In the genomic region with DNA sequence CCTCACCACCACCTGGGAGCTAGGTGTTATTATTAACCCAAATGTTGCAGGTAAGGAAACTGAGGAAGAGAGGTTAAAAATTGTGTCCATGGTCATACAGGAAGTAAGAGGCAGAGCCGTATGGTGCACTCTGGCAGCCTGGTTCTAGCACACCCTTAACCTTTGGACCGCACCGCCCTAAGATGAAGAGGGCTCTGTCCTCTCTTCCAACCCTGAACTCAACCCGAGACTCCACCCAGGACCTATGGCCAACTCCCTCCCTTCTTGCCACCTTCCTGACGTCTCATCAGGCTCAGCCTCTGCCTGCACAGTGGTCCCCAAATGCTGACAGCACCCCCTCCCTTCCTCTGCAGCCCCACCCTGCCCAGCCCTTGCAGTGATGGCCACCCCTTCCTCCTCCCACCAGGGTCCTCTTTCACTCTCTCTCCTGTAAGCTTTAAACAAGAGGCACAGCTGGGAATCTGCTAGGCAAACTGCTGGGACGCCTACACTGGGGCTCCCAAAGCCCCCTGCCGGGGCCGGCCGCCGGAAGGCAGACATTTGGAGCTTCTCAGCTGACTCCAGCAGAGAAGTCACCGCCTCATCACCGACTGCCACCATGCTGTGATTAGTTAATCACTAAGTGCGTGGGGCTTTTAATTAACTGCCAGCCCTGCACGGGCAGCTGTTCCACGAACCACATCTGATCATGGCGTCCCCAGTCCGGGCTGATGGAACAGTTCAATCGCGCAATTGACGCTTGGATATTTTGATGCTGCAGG, we compare ENCODE assay signal across 13 cellular contexts.
"Had no signal": no experiment of that assay in that cellular context is flagged by ENCODE, and none has a peak within 500 bp of the region (broad histone marks: within the 10 kb centered on the region; RNA-seq: fewer than 3 reads in every experiment).

No MANE protein-coding gene starts in this region.

- DNase-seq: activated CD4-positive, alpha-beta T cell treated with anti-CD3 and anti-CD28 coated beads, Interleukin-2, amount 50 U/mL, for 48 hours; activated CD4-positive, CD25-positive, alpha-beta regulatory T cell treated with anti-CD3 and anti-CD28 coated beads, Interleukin-2, amount 50 U/mL, for 72 hours; activated CD8-positive, alpha-beta memory T cell treated with anti-CD3 and anti-CD28 coated beads, Interleukin-2, amount 10 ng/mL, durations not matched to agents 7 days and 5 days; activated effector memory CD4-positive, alpha-beta T cell treated with Interleukin-2 at 50 U/mL for 16 hours; activated T-cell treated with anti-CD3 and anti-CD28 coated beads, Interleukin-2, amount 50 U/mL, for 24 hours; dorsolateral prefrontal cortex; hippocampal formation; midbrain; naive thymus-derived CD4-positive, alpha-beta T cell; stomach had no signal

- H3K4me3 ChIP-seq: body of pancreas, dorsolateral prefrontal cortex, skin epidermis, stomach had no signal

- H3K4me1 ChIP-seq: body of pancreas, stomach had no signal

- ATAC-seq: activated CD8-positive, alpha-beta memory T cell treated with anti-CD3 and anti-CD28 coated beads, Interleukin-2, amount 10 ng/mL, durations not matched to agents 7 days and 5 days; naive thymus-derived CD4-positive, alpha-beta T cell had no signal

- H3K27ac ChIP-seq: body of pancreas, dorsolateral prefrontal cortex, neutrophil, skin epidermis, stomach had no signal

- H3K27me3 ChIP-seq: body of pancreas had no signal

- H3K36me3 ChIP-seq: neutrophil, stomach had no signal

- H3K9me3 ChIP-seq: body of pancreas, neutrophil, stomach had no signal
